In the genomic region with DNA sequence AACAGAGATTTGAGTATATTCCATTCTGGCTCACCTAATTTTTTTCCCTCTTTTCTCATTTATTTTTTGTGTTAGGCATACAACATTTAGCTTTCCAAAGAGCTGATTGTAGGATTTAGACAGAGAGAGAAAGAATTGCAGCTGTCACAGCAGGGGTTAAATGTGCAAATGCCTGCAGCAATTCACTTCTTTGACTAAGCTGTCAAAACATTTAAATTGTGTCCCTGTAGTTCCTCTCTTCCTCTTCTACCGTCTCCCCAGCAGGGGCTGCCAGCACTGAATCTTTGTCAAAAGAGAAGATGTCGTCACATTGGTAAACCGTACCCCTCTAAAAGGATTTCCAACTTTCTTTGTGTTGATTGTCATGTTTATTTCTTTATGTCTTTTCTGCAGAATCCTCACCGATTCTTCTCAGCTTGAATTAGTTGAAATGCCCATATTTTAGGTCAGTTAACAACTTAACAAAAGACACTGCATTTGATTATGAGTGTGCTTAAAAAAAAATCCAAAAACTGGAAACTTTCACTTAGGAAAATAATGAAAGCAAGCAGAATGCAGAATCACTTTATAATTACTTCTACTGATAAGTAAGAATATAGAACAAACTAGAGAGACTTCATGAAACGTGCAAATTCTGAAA, we compare ENCODE assay signal across 1 cellular context.
TF ChIP-seq lines count a peak whose summit lies in the region.

No MANE protein-coding gene starts in this region.

TF ChIP-seq in H1, 55 proteins besides CTCF, POLR2A, EP300 and RAD21 (continued from another document):
- no peak for TF ChIP-seq MAX (IDR thresholded peaks at IDR 0.05)
- no peak for TF ChIP-seq SIRT6 (IDR thresholded peaks at IDR 0.05; ENCODE audit: low read length)
- TF ChIP-seq NRF1 (IDR thresholded peaks at IDR 0.05; ENCODE audit: low read depth, low read length), result no peak
- peak; percentile 97 for TF ChIP-seq ATF2 (IDR thresholded peaks at IDR 0.05; ENCODE audit: low read length)
- TF ChIP-seq SP2 (IDR thresholded peaks at IDR 0.05; ENCODE audit: low read length), result no peak
- no peak for TF ChIP-seq MAFK (IDR thresholded peaks at IDR 0.05; ENCODE audit: low read depth, low read length)
- TF ChIP-seq TEAD4 (IDR thresholded peaks at IDR 0.05; ENCODE audit: low read depth, low read length), result peak; percentile 66
- peak; percentile 77; the same call in 1 of the 2 replicates for TF ChIP-seq YY1 (IDR thresholded peaks at IDR 0.05; ENCODE audit: low read depth, low read length)
- no peak for TF ChIP-seq FOSL1 (IDR thresholded peaks at IDR 0.05; ENCODE audit: insufficient read depth, low read depth, low read length)
- no peak for TF ChIP-seq RBBP5 (IDR thresholded peaks at IDR 0.05; ENCODE audit: borderline replicate concordance, low read depth, low read length)
- TF ChIP-seq ATF3 (IDR thresholded peaks at IDR 0.05; ENCODE audit: insufficient read depth, low read depth, low read length), result no peak
- TF ChIP-seq SRF (IDR thresholded peaks at IDR 0.05; ENCODE audit: low read depth, low read length), result no peak
- TF ChIP-seq HDAC2 (IDR thresholded peaks at IDR 0.05; ENCODE audit: borderline replicate concordance in 1 of 2, low read depth in 2 of 2, low read length in 2 of 2), result peak; percentile 82 to 96; a peak in 3 of 4 replicates
- no peak for TF ChIP-seq CTBP2 (IDR thresholded peaks at IDR 0.05; ENCODE audit: borderline replicate concordance, insufficient read depth, insufficient read length, low read length)
- TF ChIP-seq CBX5 (IDR thresholded peaks at IDR 0.05; ENCODE audit: low read depth, low read length), result no peak
- peak; percentile 86 for TF ChIP-seq TCF12 (IDR thresholded peaks at IDR 0.05; ENCODE audit: low read depth, low read length)
- no peak for TF ChIP-seq RXRA (IDR thresholded peaks at IDR 0.05; ENCODE audit: insufficient read depth, low read depth, low read length)
- TF ChIP-seq TAF1 (IDR thresholded peaks at IDR 0.05; ENCODE audit: low read depth, low read length), result no peak
- peak; percentile 54; the same call in 1 of the 2 replicates for TF ChIP-seq JUND (IDR thresholded peaks at IDR 0.05; ENCODE audit: low read length)
- TF ChIP-seq CHD2 (IDR thresholded peaks at IDR 0.05; ENCODE audit: low read length), result no peak
- no peak for TF ChIP-seq RNF2 (IDR thresholded peaks at IDR 0.05; ENCODE audit: borderline replicate concordance, low read depth, low read length, missing control alignments, poor library complexity, severe bottlenecking)
- TF ChIP-seq KDM1A (IDR thresholded peaks at IDR 0.05; ENCODE audit: borderline replicate concordance, low read length), result no peak
- no peak for TF ChIP-seq KDM4A (IDR thresholded peaks at IDR 0.05; ENCODE audit: low read depth, low read length, severe bottlenecking)
- TF ChIP-seq CEBPB (IDR thresholded peaks at IDR 0.05; ENCODE audit: low read depth, low read length), result peak; percentile 79
- TF ChIP-seq BRCA1 (IDR thresholded peaks at IDR 0.05; ENCODE audit: low read depth, low read length), result no peak
- peak; percentile 74; the same call in 1 of the 2 replicates for TF ChIP-seq POU5F1 (IDR thresholded peaks at IDR 0.05; ENCODE audit: low read depth, low read length)
- TF ChIP-seq SP1 (IDR thresholded peaks at IDR 0.05; ENCODE audit: low read depth, low read length), result peak; percentile 56; the same call in 1 of the 2 replicates
- TF ChIP-seq POLR2AphosphoS5 (IDR thresholded peaks at IDR 0.05; ENCODE audit: low read depth, low read length), result no peak
- TF ChIP-seq ASH2L (IDR thresholded peaks at IDR 0.05; ENCODE audit: low read length), result no peak
- peak; percentile 92 for TF ChIP-seq NANOG (IDR thresholded peaks at IDR 0.05; ENCODE audit: insufficient read depth, low read depth, low read length, poor library complexity, severe bottlenecking)
- peak; percentile 98 to 99 for TF ChIP-seq SIN3A (conservative IDR thresholded peaks at IDR 0.05 in 1 of 2, IDR thresholded peaks at IDR 0.05 in 1 of 2; ENCODE audit: low read depth in 1 of 2, low read length in 2 of 2)
- TF ChIP-seq, protein P1, sequence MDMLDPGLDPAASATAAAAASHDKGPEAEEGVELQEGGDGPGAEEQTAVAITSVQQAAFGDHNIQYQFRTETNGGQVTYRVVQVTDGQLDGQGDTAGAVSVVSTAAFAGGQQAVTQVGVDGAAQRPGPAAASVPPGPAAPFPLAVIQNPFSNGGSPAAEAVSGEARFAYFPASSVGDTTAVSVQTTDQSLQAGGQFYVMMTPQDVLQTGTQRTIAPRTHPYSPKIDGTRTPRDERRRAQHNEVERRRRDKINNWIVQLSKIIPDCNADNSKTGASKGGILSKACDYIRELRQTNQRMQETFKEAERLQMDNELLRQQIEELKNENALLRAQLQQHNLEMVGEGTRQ (IDR thresholded peaks at IDR 0.05; ENCODE audit: low read length), result no peak
- TF ChIP-seq SAP30 (IDR thresholded peaks at IDR 0.05; ENCODE audit: insufficient read depth, insufficient replicate concordance, low read length), result peak; percentile 65
- no peak for TF ChIP-seq SIX5 (IDR thresholded peaks at IDR 0.05; ENCODE audit: low read depth, low read length)
- peak; percentile 97 for TF ChIP-seq CHD7 (IDR thresholded peaks at IDR 0.05; ENCODE audit: insufficient replicate concordance, low read length)
- TF ChIP-seq ZNF274 (IDR thresholded peaks at IDR 0.05; ENCODE audit: borderline replicate concordance, extremely low read depth, low read length), result no peak
- TF ChIP-seq RFX5 (IDR thresholded peaks at IDR 0.05; ENCODE audit: borderline replicate concordance, low read depth, low read length), result no peak
- TF ChIP-seq CBX8 (IDR thresholded peaks at IDR 0.05; ENCODE audit: borderline replicate concordance, low read depth, low read length), result no peak
- TF ChIP-seq, protein P2, sequence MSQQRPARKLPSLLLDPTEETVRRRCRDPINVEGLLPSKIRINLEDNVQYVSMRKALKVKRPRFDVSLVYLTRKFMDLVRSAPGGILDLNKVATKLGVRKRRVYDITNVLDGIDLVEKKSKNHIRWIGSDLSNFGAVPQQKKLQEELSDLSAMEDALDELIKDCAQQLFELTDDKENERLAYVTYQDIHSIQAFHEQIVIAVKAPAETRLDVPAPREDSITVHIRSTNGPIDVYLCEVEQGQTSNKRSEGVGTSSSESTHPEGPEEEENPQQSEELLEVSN (IDR thresholded peaks at IDR 0.05), result no peak
- no peak for TF ChIP-seq CHD1 (IDR thresholded peaks at IDR 0.05; ENCODE audit: low read depth, low read length)
- TF ChIP-seq TAF7 (optimal IDR thresholded peaks at IDR 0.05; ENCODE audit: borderline replicate concordance, low read depth, low read length), result no peak
- no peak for TF ChIP-seq SP4 (IDR thresholded peaks at IDR 0.05; ENCODE audit: low read length)
- TF ChIP-seq GABPA (IDR thresholded peaks at IDR 0.05; ENCODE audit: borderline replicate concordance, insufficient read depth, low read length), result no peak
- no peak for TF ChIP-seq SUZ12 (IDR thresholded peaks at IDR 0.05; ENCODE audit: low read length)
- TF ChIP-seq HDAC6 (IDR thresholded peaks at IDR 0.05; ENCODE audit: low read depth, low read length), result no peak
- no peak for TF ChIP-seq GTF2F1 (IDR thresholded peaks at IDR 0.05; ENCODE audit: borderline replicate concordance, low read depth, low read length)
- no peak for TF ChIP-seq JUN (IDR thresholded peaks at IDR 0.05; ENCODE audit: low read depth, low read length)
- no peak for TF ChIP-seq EGR1 (IDR thresholded peaks at IDR 0.05; ENCODE audit: borderline replicate concordance, low read depth, low read length)
- TF ChIP-seq CREB1 (IDR thresholded peaks at IDR 0.05), result peak; percentile 82
- TF ChIP-seq BACH1 (IDR thresholded peaks at IDR 0.05; ENCODE audit: low read length), result no peak
- TF ChIP-seq TBP (IDR thresholded peaks at IDR 0.05; ENCODE audit: low read depth, low read length), result no peak
- TF ChIP-seq PHF8 (conservative IDR thresholded peaks at IDR 0.05; ENCODE audit: low read depth, low read length), result no peak
